ENCODE assay signal across 13 cellular contexts in genomic region chr19:49635530-49636229, GRCh38. TPM values are rescaled to one million over a fixed set of nuclear protein-coding genes. Genes with fewer than 3 reads are reported as not detected.
DNase-seq lines count a peak whose midpoint lies in the region; ATAC-seq and TF ChIP-seq lines count a peak whose summit lies in the region.
"Had no signal": no experiment of that assay in that cellular context is flagged by ENCODE, and none has a peak within 500 bp of the region (broad histone marks: within the 10 kb centered on the region; RNA-seq: fewer than 3 reads in every experiment).

No MANE protein-coding gene starts in this region.

- no peak for TF ChIP-seq POLR2A in uterus (IDR thresholded peaks at IDR 0.05)

- TF ChIP-seq EP300 in SK-N-SH (IDR thresholded peaks at IDR 0.05; ENCODE audit: borderline replicate concordance in 1 of 2, low read depth in 1 of 2, low read length in 1 of 2), result no peak

- H3K36me3 Mint-ChIP-seq in activated naive CD4-positive, alpha-beta T cell treated with anti-CD3 and anti-CD28 coated beads for 36 hours (ENCODE audit: low read depth), result no peaks in the 10 kb centered on the region

- H3K9me2 ChIP-seq in SK-N-SH, result no peaks in the 10 kb centered on the region

- CTCF ChIA-PET in activated naive CD4-positive, alpha-beta T cell treated with anti-CD3 and anti-CD28 coated beads for 36 hours (lab: Charles Lee), result no interaction called here
- CTCF ChIA-PET in SK-N-SH (lab: Yijun Ruan, JAX), result interaction anchor here (0.9 kb wide), 1 partner anchor 37 kb away, joined by 3 read pairs; no protein-coding TSS in a partner anchor

- H3K27ac Mint-ChIP-seq in activated naive CD4-positive, alpha-beta T cell treated with anti-CD3 and anti-CD28 coated beads for 36 hours, result peak overlapping the region; percentile 13

- peaks cover 18% of the 10 kb centered on the region for H3K4me1 Mint-ChIP-seq in activated naive CD4-positive, alpha-beta T cell treated with anti-CD3 and anti-CD28 coated beads for 36 hours (ENCODE audit: low read depth)

- intact Hi-C loops in activated naive CD4-positive, alpha-beta T cell treated with anti-CD3 and anti-CD28 coated beads for 36 hours (cut with micrococcal nuclease), result no loop called here
- intact Hi-C loops in uterus (cut with DNase I; ENCODE audit: low total_unique reads), result no loop called here

- no peak for DNase-seq in activated naive CD4-positive, alpha-beta T cell treated with anti-CD3 and anti-CD28 coated beads for 36 hours
- no peak for DNase-seq in activated naive CD4-positive, alpha-beta T cell treated with Interleukin-2 at 50 U/mL for 16 hours
- DNase-seq in adipocyte (ENCODE audit: low read depth), result peak; percentile 17
- DNase-seq in iris pigment epithelial cell (ENCODE audit: low read depth), result peak; percentile 70
- peak; percentile 11 for DNase-seq in superior temporal gyrus (ENCODE audit: extremely low spot score)
- no peak for DNase-seq in SK-N-SH
- no peak for DNase-seq in uterus
- DNase-seq: activated CD4-positive, alpha-beta T cell treated with anti-CD3 and anti-CD28 coated beads for 48 hours; NCI-H1048 had no signal

- H4K20me1 ChIP-seq in SK-N-SH (ENCODE audit: insufficient read depth), result no peaks in the 10 kb centered on the region; the same call in 1 of the 2 replicates

- H3K27me3 ChIP-seq in adipocyte (replicated peaks; ENCODE audit: control insufficient read depth, insufficient read depth, low read length) (no peaks in the 10 kb centered on the region), SK-N-SH (ENCODE audit: insufficient read depth) (no peaks in the 10 kb centered on the region), uterus (no peaks in the 10 kb centered on the region)

- no peak overlapping the region for H3K4me3 Mint-ChIP-seq in activated naive CD4-positive, alpha-beta T cell treated with anti-CD3 and anti-CD28 coated beads for 36 hours

- H3K9ac ChIP-seq in adipocyte (ENCODE audit: low read length) (peak overlapping the region; percentile 48), SK-N-SH (no peak overlapping the region)

- peaks cover 11% of the 10 kb centered on the region for H3F3A ChIP-seq in SK-N-SH (replicated peaks; ENCODE audit: insufficient read depth)

- no peak for ATAC-seq in GM19397 (IDR thresholded peaks at IDR 0.05; ENCODE audit: unreplicated experiment)
- ATAC-seq: GM12878, Panc1 had no signal

- peaks cover 48% of the 10 kb centered on the region for H3K4me1 ChIP-seq in adipocyte (ENCODE audit: control insufficient read depth, insufficient read depth, low read length)
- peaks cover 12 to 17% of the 10 kb centered on the region in 2 experiments; a peak in 3 of 4 replicates for H3K4me1 ChIP-seq in SK-N-SH (ENCODE audit: control insufficient read depth in 1 of 2, insufficient read depth in 2 of 2, low read depth in 1 of 2, low read length in 1 of 2)
- no peaks in the 10 kb centered on the region for H3K4me1 ChIP-seq in uterus

- no peak overlapping the region for H2AFZ ChIP-seq in SK-N-SH (ENCODE audit: low read depth)

- no peak for TF ChIP-seq RAD21 in SK-N-SH (IDR thresholded peaks at IDR 0.05; ENCODE audit: low read length)

- no peaks in the 10 kb centered on the region for H3K9me3 Mint-ChIP-seq in activated naive CD4-positive, alpha-beta T cell treated with anti-CD3 and anti-CD28 coated beads for 36 hours

- H3K9me3 ChIP-seq in adipocyte (ENCODE audit: control insufficient read depth, low read length), result no peaks in the 10 kb centered on the region
- no peaks in the 10 kb centered on the region for H3K9me3 ChIP-seq in SK-N-SH
- H3K9me3 ChIP-seq in uterus, result no peaks in the 10 kb centered on the region

- H3K4me2 ChIP-seq in SK-N-SH, result no peak overlapping the region

- POLR2A ChIA-PET in SK-N-SH (lab: Yijun Ruan, JAX), result no interaction called here

- TF ChIP-seq CTCF in SK-N-SH (IDR thresholded peaks at IDR 0.05) (no peak), uterus (IDR thresholded peaks at IDR 0.05) (no peak)

- H3K27me3 Mint-ChIP-seq in activated naive CD4-positive, alpha-beta T cell treated with anti-CD3 and anti-CD28 coated beads for 36 hours (ENCODE audit: low read depth), result no peaks in the 10 kb centered on the region

- WGBS in SK-N-SH (ENCODE audit: low lambda C conversion rate), result 72% methylated on average over 20 of the region's 23 CpGs

- H3K36me3 ChIP-seq in adipocyte (ENCODE audit: control insufficient read depth, insufficient read depth, low read length, severe bottlenecking), result peaks cover 14% of the 10 kb centered on the region
- no peaks in the 10 kb centered on the region for H3K36me3 ChIP-seq in SK-N-SH (replicated peaks in 1 of 2; ENCODE audit: control insufficient read depth in 1 of 2, insufficient read depth in 2 of 2, low read length in 1 of 2)
- no peaks in the 10 kb centered on the region for H3K36me3 ChIP-seq in uterus

- peaks cover 16% of the 10 kb centered on the region for H3K79me2 ChIP-seq in SK-N-SH (ENCODE audit: insufficient read depth)

- H3K27ac ChIP-seq in SK-N-SH (ENCODE audit: low read depth in 2 of 2, low read length in 1 of 2) (no peak overlapping the region), uterus (no peak overlapping the region)
- H3K27ac ChIP-seq: C4-2B had no signal

- H3K4me3 ChIP-seq in adipocyte (ENCODE audit: low read length) (no peak overlapping the region), SK-N-SH (ENCODE audit: low read depth in 2 of 2, low read length in 1 of 2) (no peak overlapping the region), uterus (no peak overlapping the region)
- H3K4me3 ChIP-seq: GM12878 had no signal

TF ChIP-seq in SK-N-SH, 30 proteins besides CTCF, POLR2A, EP300 and RAD21:
- TF ChIP-seq CHD2 (IDR thresholded peaks at IDR 0.05; ENCODE audit: low read length, partially characterized antibody) (no peak), MAX (IDR thresholded peaks at IDR 0.05; ENCODE audit: low read depth) (no peak), TEAD4 (IDR thresholded peaks at IDR 0.05; ENCODE audit: borderline replicate concordance, insufficient read depth) (no peak), MXI1 (IDR thresholded peaks at IDR 0.05; ENCODE audit: low read depth, low read length) (no peak), RCOR1 (IDR thresholded peaks at IDR 0.05; ENCODE audit: low read length) (no peak), IRF3 (IDR thresholded peaks at IDR 0.05; ENCODE audit: low read depth, low read length) (no peak)

RNA-seq across cellular contexts. Expression of gene RRAS, which starts 4.3 kb away (rescaled TPM):
- total RNA-seq in activated naive CD4-positive, alpha-beta T cell treated with anti-CD3 and anti-CD28 coated beads for 36 hours, result 1 to 10 TPM; 7.2 to 7.8 TPM
- polyA plus RNA-seq in SK-N-SH (2012; rRNA removed), result 113 and 141 TPM in 2 replicates
- polyA plus RNA-seq in SK-N-SH (2012; cell fraction: cytosol; rRNA removed), result 75.1 and 114 TPM in 2 replicates
- 85.4 and 90.9 TPM in 2 replicates for polyA plus RNA-seq in SK-N-SH (2012; cell fraction: nucleus; rRNA removed)
- 100 to 1,000 TPM in 1 of 4 donors, 10 to 100 TPM in 3; 17.1 to 106 (median 47.7) TPM for total RNA-seq in uterus

RNA-seq across cellular contexts. Expression of gene SCAF1, which starts 6.3 kb away (rescaled TPM):
- 10 to 100 TPM; 39.9 to 41.9 TPM for total RNA-seq in activated naive CD4-positive, alpha-beta T cell treated with anti-CD3 and anti-CD28 coated beads for 36 hours
- 5.5 and 9.5 TPM in 2 replicates for polyA plus RNA-seq in SK-N-SH (2012; rRNA removed)
- polyA plus RNA-seq in SK-N-SH (2012; cell fraction: cytosol; rRNA removed), result 9.1 and 15.9 TPM in 2 replicates
- polyA plus RNA-seq in SK-N-SH (2012; cell fraction: nucleus; rRNA removed), result 51.6 and 91.2 TPM in 2 replicates
- 10 to 100 TPM in 3 of 4 donors, 1 to 10 TPM in 1; 8.8 to 76.9 (median 11.4) TPM for total RNA-seq in uterus

RNA-seq across cellular contexts. Expression of gene IRF3, which starts 30.0 kb away (rescaled TPM):
- total RNA-seq in activated naive CD4-positive, alpha-beta T cell treated with anti-CD3 and anti-CD28 coated beads for 36 hours, result 10 to 100 TPM; 85.2 to 97.8 TPM
- polyA plus RNA-seq in SK-N-SH (2012; rRNA removed), result 85.9 and 112 TPM in 2 replicates
- polyA plus RNA-seq in SK-N-SH (2012; cell fraction: cytosol; rRNA removed), result 37.9 and 61.4 TPM in 2 replicates
- 301 and 750 TPM in 2 replicates for polyA plus RNA-seq in SK-N-SH (2012; cell fraction: nucleus; rRNA removed)
- total RNA-seq in uterus, result 100 to 1,000 TPM in 1 of 4 donors, 10 to 100 TPM in 2, 1 to 10 TPM in 1; 8.2 to 106 (median 63.9) TPM

RNA-seq across cellular contexts. Expression of gene BCL2L12, which starts 30.1 kb away (rescaled TPM):
- 10 to 100 TPM; 70.5 to 75.6 TPM for total RNA-seq in activated naive CD4-positive, alpha-beta T cell treated with anti-CD3 and anti-CD28 coated beads for 36 hours
- polyA plus RNA-seq in SK-N-SH (2012; rRNA removed), result 20.3 and 27.9 TPM in 2 replicates
- polyA plus RNA-seq in SK-N-SH (2012; cell fraction: cytosol; rRNA removed), result 11.9 and 15.4 TPM in 2 replicates
- polyA plus RNA-seq in SK-N-SH (2012; cell fraction: nucleus; rRNA removed), result 18.2 and 30.0 TPM in 2 replicates
- total RNA-seq in uterus, result 10 to 100 TPM in 1 of 4 donors, 1 to 10 TPM in 3; 3.1 to 23.8 (median 3.5) TPM

RNA-seq across cellular contexts. Expression of gene PRMT1, which starts 41.4 kb away (rescaled TPM):
- 100 to 1,000 TPM; 380 to 394 TPM for total RNA-seq in activated naive CD4-positive, alpha-beta T cell treated with anti-CD3 and anti-CD28 coated beads for 36 hours
- polyA plus RNA-seq in SK-N-SH (2012; rRNA removed), result 774 and 789 TPM in 2 replicates
- 388 and 605 TPM in 2 replicates for polyA plus RNA-seq in SK-N-SH (2012; cell fraction: cytosol; rRNA removed)
- 501 and 596 TPM in 2 replicates for polyA plus RNA-seq in SK-N-SH (2012; cell fraction: nucleus; rRNA removed)
- 100 to 1,000 TPM in 3 of 4 donors, 10 to 100 TPM in 1; 78.5 to 274 (median 217) TPM for total RNA-seq in uterus

Comparison
In these comparisons a context has a peak if more than half of its experiments do, and no peak if none do; other contexts are left out.
1. DNase-seq: peak in adipocyte (single experiment), iris pigment epithelial cell (single experiment) and superior temporal gyrus (single experiment); none in activated naive CD4-positive, alpha-beta T cell treated with anti-CD3 and anti-CD28 coated beads for 36 hours (single experiment), activated naive CD4-positive, alpha-beta T cell treated with Interleukin-2 at 50 U/mL for 16 hours (single experiment), SK-N-SH (single experiment) and uterus (0 of 2).